Comparison of ENCODE assay signal across 8 cellular contexts in the genomic region with DNA sequence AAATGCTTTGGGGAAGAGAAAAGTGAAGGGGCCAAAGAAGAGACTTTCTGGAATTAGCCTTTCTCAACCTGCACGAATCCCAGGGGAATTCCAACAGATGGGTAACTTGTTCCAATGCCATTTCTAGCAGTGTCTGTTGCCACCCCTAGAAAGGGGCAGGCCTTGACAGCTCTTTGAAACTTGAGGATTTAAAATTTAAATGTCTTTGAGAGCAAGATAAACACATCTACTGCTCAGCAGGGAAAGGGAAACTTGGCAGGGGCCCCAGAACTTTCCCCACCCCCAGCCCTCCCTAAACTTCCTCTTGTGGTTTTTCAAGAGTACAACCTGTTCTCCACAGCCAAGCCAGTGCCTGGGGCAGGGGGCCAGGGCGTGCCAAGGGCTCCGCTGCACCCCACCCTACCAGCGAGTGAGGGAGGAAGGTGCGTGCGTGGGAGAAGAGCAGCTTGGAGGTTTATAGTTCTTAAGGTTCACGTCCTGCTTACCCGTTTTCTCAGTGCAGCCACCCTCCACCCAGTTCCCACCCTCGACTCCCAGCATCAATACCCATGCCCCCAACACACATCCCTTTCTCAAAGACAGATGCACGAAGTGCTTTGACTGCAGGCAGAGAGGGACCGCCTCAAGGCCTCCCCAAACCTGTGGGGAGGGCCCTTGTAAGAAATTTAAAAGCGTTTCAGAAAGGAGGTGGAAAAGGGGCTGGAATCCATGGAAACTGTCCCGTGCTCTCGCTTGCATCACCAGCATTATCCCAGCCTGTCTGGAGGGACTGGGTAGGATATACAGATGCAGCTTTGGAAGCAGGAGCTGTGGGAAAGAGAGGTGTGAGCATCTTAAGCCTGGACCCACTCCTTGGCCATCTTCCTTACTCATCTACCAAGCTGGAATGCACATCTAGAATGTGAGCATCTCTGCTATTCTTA. TPM values are rescaled to one million over a fixed set of nuclear protein-coding genes. Genes with fewer than 3 reads are reported as not detected.
DNase-seq lines count a peak whose midpoint lies in the region; ATAC-seq and TF ChIP-seq lines count a peak whose summit lies in the region.

No MANE protein-coding gene starts in this region.

- DNase-seq in CD4-positive, CD25-positive, alpha-beta regulatory T cell = peak; percentile 54 to 90 (median 84)
- DNase-seq in KBM-7 = peak; percentile 99
- DNase-seq in SJSA1 (ENCODE audit: low read depth in 1 of 2, low spot score in 2 of 2) = peak; percentile 66
- DNase-seq in activated naive CD8-positive, alpha-beta T cell treated with anti-CD3 and anti-CD28 coated beads, Interleukin-2, amount 50 U/mL, for 16 hours (ENCODE audit: low read depth, low spot score) = peak; percentile 44
- peak; percentile 92 for DNase-seq in left cardiac atrium
- peak; percentile 97 for DNase-seq in prostate gland (ENCODE audit: low spot score)

- H3K9me3 ChIP-seq in CD4-positive, CD25-positive, alpha-beta regulatory T cell (ENCODE audit: control insufficient read depth in 2 of 2, low read length in 2 of 2) = no peaks in the 10 kb centered on the region
- H3K9me3 ChIP-seq in SJSA1 (replicated peaks) (no peaks in the 10 kb centered on the region), prostate gland (no peaks in the 10 kb centered on the region)

- peak; percentile 42 for TF ChIP-seq POLR2A in prostate gland (IDR thresholded peaks at IDR 0.05)

- H3K4me3 ChIP-seq in CD4-positive, CD25-positive, alpha-beta regulatory T cell (ENCODE audit: low read depth, low read length) = peak overlapping the region; percentile 89
- H3K4me3 ChIP-seq in SJSA1 = no peak overlapping the region
- H3K4me3 ChIP-seq in prostate gland = peak overlapping the region; percentile 7 to 72

- H3K4me1 ChIP-seq in CD4-positive, CD25-positive, alpha-beta regulatory T cell (ENCODE audit: control insufficient read depth, insufficient read depth, low read length, poor library complexity, severe bottlenecking) = peaks cover 85% of the 10 kb centered on the region
- peaks cover 20% of the 10 kb centered on the region for H3K4me1 ChIP-seq in SJSA1 (replicated peaks)
- H3K4me1 ChIP-seq in prostate gland (replicated peaks) = peaks cover 39% of the 10 kb centered on the region

- in situ Hi-C loops in KBM-7 (cut with MboI; ENCODE audit: low pct_unique_long_range_greater_than_20kb, low sequenced_read_pairs) = loop anchor here (10.0 to 25.0 kb wide), 2 partner anchors 108 to 261 kb away; a partner anchor contains a TSS

- H3K4me1 Mint-ChIP-seq in CD4-positive, CD25-positive, alpha-beta regulatory T cell = peaks cover 41 to 86% (median 51%) of the 10 kb centered on the region in 4 donors

- H3K36me3 ChIP-seq in CD4-positive, CD25-positive, alpha-beta regulatory T cell (ENCODE audit: control insufficient read depth, insufficient read depth, low read length) = peaks cover 11% of the 10 kb centered on the region
- H3K36me3 ChIP-seq in SJSA1 (no peaks in the 10 kb centered on the region), prostate gland (no peaks in the 10 kb centered on the region)

- peaks cover 15% of the 10 kb centered on the region for H3K36me3 Mint-ChIP-seq in CD4-positive, CD25-positive, alpha-beta regulatory T cell

- no peaks in the 10 kb centered on the region for H3K9me3 Mint-ChIP-seq in CD4-positive, CD25-positive, alpha-beta regulatory T cell

- ATAC-seq in CD4-positive, CD25-positive, alpha-beta regulatory T cell (ENCODE audit: low read depth in 2 of 2) = peak; percentile 3 to 4
- ATAC-seq in left cardiac atrium = peak; percentile 49 to 71
- no peak for ATAC-seq in HG02588 (IDR thresholded peaks at IDR 0.05; ENCODE audit: unreplicated experiment)
- no peak for ATAC-seq in GM18867 (IDR thresholded peaks at IDR 0.05; ENCODE audit: unreplicated experiment)

- H3K4me3 Mint-ChIP-seq in CD4-positive, CD25-positive, alpha-beta regulatory T cell = peak overlapping the region; percentile 99

- peak in 2 of 4 experiments; percentile 6 to 27 for TF ChIP-seq CTCF in prostate gland (IDR thresholded peaks at IDR 0.05)

- 1% methylated on average over 14 of the region's 14 CpGs for WGBS in prostate gland

- peak overlapping the region; percentile 93 to 95 (median 94) for H3K27ac Mint-ChIP-seq in CD4-positive, CD25-positive, alpha-beta regulatory T cell

- intact Hi-C loops in left cardiac atrium (cut with DNase I) = loop anchor here (2.0 to 10.0 kb wide), 3 partner anchors 107 to 265 kb away; a partner anchor contains a TSS
- intact Hi-C loops in prostate gland (cut with DNase I) = loop anchor here (2.0 kb wide), 2 partner anchors 125 to 199 kb away; a partner anchor contains a TSS

- peaks cover 5% of the 10 kb centered on the region for H3K27me3 Mint-ChIP-seq in CD4-positive, CD25-positive, alpha-beta regulatory T cell

- no peaks in the 10 kb centered on the region for H3K27me3 ChIP-seq in CD4-positive, CD25-positive, alpha-beta regulatory T cell (ENCODE audit: control insufficient read depth, insufficient read depth, low read length)
- no peaks in the 10 kb centered on the region for H3K27me3 ChIP-seq in SJSA1 (replicated peaks)
- no peaks in the 10 kb centered on the region for H3K27me3 ChIP-seq in prostate gland (replicated peaks; ENCODE audit: insufficient read depth)

- peak overlapping the region; percentile 89 for H3K27ac ChIP-seq in CD4-positive, CD25-positive, alpha-beta regulatory T cell (ENCODE audit: insufficient read depth, low read length, poor library complexity, severe bottlenecking)
- no peak overlapping the region for H3K27ac ChIP-seq in SJSA1
- H3K27ac ChIP-seq in prostate gland = peak overlapping the region; percentile 90 to 92

RNA-seq across cellular contexts. Expression of a gene that starts 4.5 kb away (rescaled TPM):
- total RNA-seq in CD4-positive, CD25-positive, alpha-beta regulatory T cell = 46.7 TPM
- polyA plus RNA-seq in CD4-positive, CD25-positive, alpha-beta regulatory T cell = 10 to 100 TPM; 15.9 to 24.1 (median 20.7) TPM
- 5.0 and 12.2 TPM in 2 replicates for total RNA-seq in SJSA1 (2014; rRNA removed; shearing (Covaris generic))
- total RNA-seq in left cardiac atrium = 10 to 100 TPM; 20.5 to 25.3 TPM
- 10 to 100 TPM; 35.4 to 42.5 TPM for total RNA-seq in prostate gland

Comparison
In these comparisons a context has a peak if more than half of its experiments do, and no peak if none do; other contexts are left out.
1. ATAC-seq: peak in CD4-positive, CD25-positive, alpha-beta regulatory T cell (2 of 2) and left cardiac atrium (2 of 2); none in HG02588 (single experiment) and GM18867 (single experiment).
2. DNase-seq: peak in every context shown above with its lines; median percentile 99 in KBM-7; 97 in prostate gland; 92 in left cardiac atrium; 84 in CD4-positive, CD25-positive, alpha-beta regulatory T cell; 66 in SJSA1; 44 in activated naive CD8-positive, alpha-beta T cell treated with anti-CD3 and anti-CD28 coated beads, Interleukin-2, amount 50 U/mL, for 16 hours.